23 cellular contexts compared by ENCODE assay signal in genomic region chr2:147204102-147204501, GRCh38.
DNase-seq lines count a peak whose midpoint lies in the region; ATAC-seq and TF ChIP-seq lines count a peak whose summit lies in the region.
"Had no signal": no experiment of that assay in that cellular context is flagged by ENCODE, and none has a peak within 500 bp of the region (broad histone marks: within the 10 kb centered on the region; RNA-seq: fewer than 3 reads in every experiment).

No MANE protein-coding gene starts in this region.

- DNase-seq in EL (peak; percentile 25), LoVo (ENCODE audit: low spot score) (peak; percentile 5), choroid plexus epithelial cell (ENCODE audit: low read depth) (peak; percentile 76), mesenchymal stem cell (peak; percentile 1), NCI-H446 (lab: John Stamatoyannopoulos, UW) (no peak), activated T-cell treated with anti-CD3 and anti-CD28 coated beads for 4 hours (no peak), hepatocyte (ENCODE audit: low spot score) (no peak)
- DNase-seq: activated gamma-delta T cell treated with Interleukin-2 at 50 U/mL for 16 hours; dorsolateral prefrontal cortex; NCI-H1694 treated with DMSO at 0.1 percent for 48 hours; NCI-H774; Peyer's patch; small intestine; stimulated activated naive CD4-positive, alpha-beta T cell; T-cell had no signal

- no peak overlapping the region for H3K23ac ChIP-seq in mesenchymal stem cell (ENCODE audit: low read length in 2 of 2)

- H2AFZ ChIP-seq in mesenchymal stem cell (ENCODE audit: low read depth, low read length) (no peak overlapping the region), hepatocyte (no peak overlapping the region)

- H3K79me1 ChIP-seq in mesenchymal stem cell (replicated peaks; ENCODE audit: low read length, poor library complexity, severe bottlenecking): no peaks in the 10 kb centered on the region

- H3K14ac ChIP-seq in mesenchymal stem cell (ENCODE audit: low read length in 2 of 2): no peak overlapping the region

- H3K18ac ChIP-seq in mesenchymal stem cell (ENCODE audit: low read depth in 1 of 2, low read length in 2 of 2): no peak overlapping the region

- TF ChIP-seq CTCF in choroid plexus epithelial cell (conservative IDR thresholded peaks at IDR 0.05; ENCODE audit: low read depth, low read length): no peak
- no peak for TF ChIP-seq CTCF in hepatocyte (IDR thresholded peaks at IDR 0.05; ENCODE audit: poor library complexity)

- H4K8ac ChIP-seq in mesenchymal stem cell (ENCODE audit: low read length): no peak overlapping the region

- no peak overlapping the region for H2AK5ac ChIP-seq in mesenchymal stem cell (ENCODE audit: low read length, severe bottlenecking)

- H3K9me3 ChIP-seq in mesenchymal stem cell (ENCODE audit: control insufficient read depth, low read length) (peaks cover 10% of the 10 kb centered on the region), hepatocyte (ENCODE audit: low read depth) (no peaks in the 10 kb centered on the region)
- H3K9me3 ChIP-seq: ascending aorta, neutrophil, vagina had no signal

- H3K9me2 ChIP-seq in hepatocyte (replicated peaks; ENCODE audit: insufficient read depth): no peaks in the 10 kb centered on the region

- H2BK5ac ChIP-seq in mesenchymal stem cell (ENCODE audit: low read depth, low read length, poor library complexity, severe bottlenecking): no peak overlapping the region

- H3K36me3 ChIP-seq in mesenchymal stem cell (ENCODE audit: control insufficient read depth in 1 of 2, insufficient read depth in 2 of 2, low read depth in 1 of 2, low read length in 2 of 2) (no peaks in the 10 kb centered on the region), hepatocyte (replicated peaks; ENCODE audit: insufficient read depth, low read depth) (no peaks in the 10 kb centered on the region)
- H3K36me3 ChIP-seq: ascending aorta; BLaER1 treated with 17β-estradiol and CSF1 and Interleukin-3, amounts not matched to agents 10 nM and 100 nM; neutrophil; Peyer's patch; vagina had no signal

- H3K4me2 ChIP-seq in mesenchymal stem cell (ENCODE audit: low read length, poor library complexity, severe bottlenecking): no peak overlapping the region
- H3K4me2 ChIP-seq in hepatocyte: no peak overlapping the region
- H3K4me2 ChIP-seq: BLaER1 treated with 17β-estradiol and CSF1 and Interleukin-3, amounts not matched to agents 10 nM and 100 nM; KMS-11 had no signal

- H3K4me3 ChIP-seq in choroid plexus epithelial cell (ENCODE audit: low read depth, low read length): no peak overlapping the region
- no peak overlapping the region for H3K4me3 ChIP-seq in mesenchymal stem cell (ENCODE audit: insufficient read depth in 1 of 2, low read depth in 1 of 2, low read length in 2 of 2)
- no peak overlapping the region for H3K4me3 ChIP-seq in hepatocyte
- H3K4me3 ChIP-seq: ascending aorta; BLaER1 treated with 17β-estradiol and CSF1 and Interleukin-3, amounts not matched to agents 10 nM and 100 nM; dorsolateral prefrontal cortex; Peyer's patch; vagina had no signal

- H3K79me2 ChIP-seq in hepatocyte: no peaks in the 10 kb centered on the region

- no peak overlapping the region for H2BK12ac ChIP-seq in mesenchymal stem cell (ENCODE audit: low read length in 2 of 2)

- no peak overlapping the region for H3K4ac ChIP-seq in mesenchymal stem cell (ENCODE audit: low read depth in 1 of 2, low read length in 2 of 2)

- no peak overlapping the region for H2BK120ac ChIP-seq in mesenchymal stem cell (ENCODE audit: low read depth, low read length)

- H3K27me3 ChIP-seq in mesenchymal stem cell (ENCODE audit: control insufficient read depth in 1 of 2, insufficient read depth in 1 of 2, low read length in 2 of 2): no peaks in the 10 kb centered on the region
- no peaks in the 10 kb centered on the region for H3K27me3 ChIP-seq in hepatocyte
- H3K27me3 ChIP-seq: ascending aorta; BLaER1 treated with 17β-estradiol and CSF1 and Interleukin-3, amounts not matched to agents 10 nM and 100 nM; dorsolateral prefrontal cortex; neutrophil; Peyer's patch; vagina had no signal

- H3K27ac ChIP-seq in mesenchymal stem cell (ENCODE audit: low read length, poor library complexity, severe bottlenecking): no peak overlapping the region
- H3K27ac ChIP-seq in hepatocyte: no peak overlapping the region
- H3K27ac ChIP-seq: ascending aorta; BLaER1 treated with 17β-estradiol and CSF1 and Interleukin-3, amounts not matched to agents 10 nM and 100 nM; dorsolateral prefrontal cortex; KMS-11; neutrophil; Peyer's patch; vagina had no signal

- H2BK15ac ChIP-seq in mesenchymal stem cell (ENCODE audit: low read depth, poor library complexity, severe bottlenecking): no peak overlapping the region

- no peak overlapping the region for H4K91ac ChIP-seq in mesenchymal stem cell (ENCODE audit: low read length)

- H3K4me1 ChIP-seq in mesenchymal stem cell (ENCODE audit: control insufficient read depth, insufficient read depth, low read depth, low read length) (no peaks in the 10 kb centered on the region), hepatocyte (ENCODE audit: insufficient read depth) (peaks cover 4% of the 10 kb centered on the region)
- H3K4me1 ChIP-seq: ascending aorta, Peyer's patch, vagina had no signal

- no peaks in the 10 kb centered on the region for H4K20me1 ChIP-seq in hepatocyte (ENCODE audit: insufficient read depth, poor library complexity, severe bottlenecking)
- H4K20me1 ChIP-seq: BLaER1 treated with 17β-estradiol and CSF1 and Interleukin-3, amounts not matched to agents 10 nM and 100 nM had no signal

- no peak overlapping the region for H3K9ac ChIP-seq in mesenchymal stem cell (ENCODE audit: low read length)
- H3K9ac ChIP-seq: BLaER1 treated with 17β-estradiol and CSF1 and Interleukin-3, amounts not matched to agents 10 nM and 100 nM; KMS-11 had no signal

- no peak for ATAC-seq in GM18873 (IDR thresholded peaks at IDR 0.05; ENCODE audit: low FRiP score, unreplicated experiment)
- ATAC-seq: HCT116, T-cell, WTC11 had no signal

Comparison
In these comparisons a context has a peak if more than half of its experiments do, and no peak if none do; other contexts are left out.
1. DNase-seq: peak in EL (single experiment), LoVo (single experiment), choroid plexus epithelial cell (single experiment) and mesenchymal stem cell (single experiment); none in NCI-H446 (0 of 2), activated T-cell treated with anti-CD3 and anti-CD28 coated beads for 4 hours (single experiment) and hepatocyte (single experiment).